ENCODE assay signal across 22 cellular contexts in the genomic region with DNA sequence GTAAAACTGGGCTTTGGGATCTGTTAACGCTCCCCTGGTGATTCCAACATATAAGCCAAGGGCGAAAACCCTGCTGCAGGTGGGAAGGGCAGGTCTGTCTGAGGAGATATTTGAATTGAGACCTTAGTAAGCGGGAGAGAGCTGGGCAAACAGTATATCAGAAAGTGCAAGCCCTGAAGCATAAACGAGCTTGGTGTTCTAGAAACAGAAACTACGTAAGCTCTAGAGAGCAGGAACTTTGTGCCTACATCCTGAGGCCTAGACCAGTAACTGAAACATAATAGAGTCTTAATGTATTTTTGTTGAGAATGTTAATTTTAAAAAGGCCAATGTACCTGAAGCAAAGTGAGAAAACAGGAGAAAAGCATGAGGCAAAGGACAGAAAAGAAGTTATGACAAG.
DNase-seq lines count a peak whose midpoint lies in the region; ATAC-seq, FAIRE-seq and TF ChIP-seq lines count a peak whose summit lies in the region.
"Had no signal": no experiment of that assay in that cellular context is flagged by ENCODE, and none has a peak within 500 bp of the region (broad histone marks: within the 10 kb centered on the region; RNA-seq: fewer than 3 reads in every experiment).

No MANE protein-coding gene starts in this region.

- H2AK5ac ChIP-seq in IMR-90 (ENCODE audit: low read depth, low read length), result no peak overlapping the region

- in situ Hi-C loops in IMR-90 (cut with MboI; ENCODE audit: low sequenced_read_pairs) (no loop called here), GM12878 (cut with MboI) (no loop called here), ACHN (cut with HindIII; ENCODE audit: low pct_ligation_motif_present, low pct_unique_long_range_greater_than_20kb, low sequenced_read_pairs) (no loop called here)

- H3K79me1 ChIP-seq in IMR-90 (ENCODE audit: low read depth in 1 of 2, low read length in 2 of 2), result peaks cover 29 to 74% of the 10 kb centered on the region in 2 experiments

- no peak overlapping the region for H3K56ac ChIP-seq in IMR-90 (ENCODE audit: extremely low read depth, insufficient read depth, low read length)

- RAD21 ChIA-PET in GM12878 (lab: Charles Lee; ENCODE audit: unreplicated experiment), result interaction anchor here (1.3 kb wide), 1 partner anchor 58 kb away, joined by 3 read pairs; no protein-coding TSS in a partner anchor

- H3K23ac ChIP-seq in IMR-90 (ENCODE audit: low read depth, low read length), result no peak overlapping the region

- DNase-seq in cardiac muscle cell (ENCODE audit: low read depth in 1 of 2, low spot score in 1 of 2) (no peak), left ventricle myocardium superior (no peak), IMR-90 (no peak), GM12878 (ENCODE audit: low read depth, low spot score) (no peak), NCI-H2227 (lab: John Stamatoyannopoulos, UW; ENCODE audit: unreplicated experiment) (no peak), ACHN (no peak)
- DNase-seq: GOT3, NCI-H1417 treated with DMSO at 0.1 percent for 48 hours, NCI-H187, NCI-H446 treated with DMSO at 0.1 percent for 48 hours, NCI-H526 treated with DMSO at 0.1 percent for 48 hours, PC-9, RPMI8226, SHP77, SW 1271 had no signal

- peak overlapping the region; percentile 22; the same call in 1 of the 2 replicates for H3K18ac ChIP-seq in IMR-90 (ENCODE audit: low read depth, low read length)

- BruUV-seq in IMR-90 (replicated peaks; lab: Mats Ljungman, UMichigan), result no TSS peak
- no TSS peak for BruUV-seq in GM12878 (replicated peaks; lab: Mats Ljungman, UMichigan)

- no peak overlapping the region for H2AK9ac ChIP-seq in IMR-90 (replicated peaks; ENCODE audit: low read depth, low read length, poor library complexity)

- no peak overlapping the region for H2BK120ac ChIP-seq in IMR-90 (ENCODE audit: low read depth, low read length)

- no peak overlapping the region for H3K4me3 ChIP-seq in cardiac muscle cell
- no peak overlapping the region for H3K4me3 ChIP-seq in IMR-90 (ENCODE audit: insufficient read depth, low read depth, low read length)
- no peak overlapping the region for H3K4me3 ChIP-seq in GM12878
- H3K4me3 ChIP-seq: PC-9 had no signal

- H3K9ac ChIP-seq in IMR-90 (ENCODE audit: low read depth, low read length) (no peak overlapping the region), GM12878 (ENCODE audit: control insufficient read depth, insufficient read depth, low read length) (no peak overlapping the region)
- H3K9ac ChIP-seq: KMS-11 had no signal

- CTCF ChIA-PET in IMR-90 (lab: Yijun Ruan, JAX), result no interaction called here
- CTCF ChIA-PET in GM12878 (lab: Yijun Ruan, JAX), result no interaction called here

- peaks cover 19% of the 10 kb centered on the region for H3K9me1 ChIP-seq in IMR-90 (ENCODE audit: insufficient read depth, low read length)

- 89% methylated on average over 5 of the region's 5 CpGs; no CpG with 5 or more reads in 1 of the 2 experiments for WGBS in IMR-90 (ENCODE audit: extremely low coverage in 2 of 2, insufficient read length in 1 of 2), 2 experiments
- WGBS in GM12878 (ENCODE audit: insufficient coverage, insufficient replicate concordance, low lambda C conversion rate, missing lambda C conversion rate), result 54% methylated on average over 5 of the region's 5 CpGs

- TF ChIP-seq POLR2A in IMR-90 (IDR thresholded peaks at IDR 0.05; ENCODE audit: low read depth, low read length), result no peak
- no peak for TF ChIP-seq POLR2A in GM12878 (IDR thresholded peaks at IDR 0.05; ENCODE audit: low read depth, low read length)

- no peak overlapping the region for H2BK20ac ChIP-seq in IMR-90 (ENCODE audit: low read depth, low read length)

- POLR2A ChIA-PET in IMR-90 (lab: Charles Lee; ENCODE audit: unreplicated experiment) (no interaction called here), GM12878 (lab: Charles Lee) (no interaction called here)

- H2BK15ac ChIP-seq in IMR-90 (ENCODE audit: low read depth, low read length), result no peak overlapping the region

- H3K9me3 ChIP-seq in cardiac muscle cell (ENCODE audit: low read depth) (no peaks in the 10 kb centered on the region), IMR-90 (ENCODE audit: control insufficient read depth, insufficient read depth, low read length) (no peaks in the 10 kb centered on the region), GM12878 (replicated peaks; ENCODE audit: control insufficient read depth, insufficient read depth, low read length) (no peaks in the 10 kb centered on the region)

- H4K20me1 ChIP-seq in IMR-90 (ENCODE audit: insufficient read depth, low read length) (peaks cover 67% of the 10 kb centered on the region), GM12878 (ENCODE audit: control insufficient read depth, insufficient read depth) (no peaks in the 10 kb centered on the region)

- TF ChIP-seq EP300 in GM12878 (IDR thresholded peaks at IDR 0.05; ENCODE audit: borderline replicate concordance in 1 of 2, control insufficient read depth in 1 of 2, low read depth in 2 of 2, low read length in 2 of 2), result no peak

- FAIRE-seq in GM12878 (lab: Jason Lieb, UNC), result no peak
- FAIRE-seq: G401.6 had no signal

- peak overlapping the region; percentile 2 for H3K14ac ChIP-seq in IMR-90 (replicated peaks; ENCODE audit: low read depth, low read length)

- H4K91ac ChIP-seq in IMR-90 (ENCODE audit: insufficient read depth, low read depth, low read length), result no peak overlapping the region

- ATAC-seq in left ventricle myocardium superior, result no peak
- no peak for ATAC-seq in IMR-90 (ENCODE audit: low read depth)
- peak; percentile 40; the same call in 2 of the 3 replicates for ATAC-seq in GM12878
- ATAC-seq in HG03469 (IDR thresholded peaks at IDR 0.05; ENCODE audit: unreplicated experiment), result no peak
- no peak for ATAC-seq in HG03342 (IDR thresholded peaks at IDR 0.05; ENCODE audit: unreplicated experiment)
- ATAC-seq: HCT116 had no signal

- H3K27me3 ChIP-seq in cardiac muscle cell, result no peaks in the 10 kb centered on the region
- H3K27me3 ChIP-seq in IMR-90 (ENCODE audit: control insufficient read depth, insufficient read depth, low read length), result no peaks in the 10 kb centered on the region
- no peaks in the 10 kb centered on the region for H3K27me3 ChIP-seq in GM12878 (replicated peaks in 1 of 2; ENCODE audit: control insufficient read depth in 2 of 2, insufficient read depth in 2 of 2, low read length in 1 of 2)

- no peak overlapping the region for H2AFZ ChIP-seq in IMR-90 (replicated peaks; ENCODE audit: low read length, poor library complexity)
- H2AFZ ChIP-seq in GM12878 (ENCODE audit: control insufficient read depth, low read depth, low read length), result no peak overlapping the region; the same call in 1 of the 2 replicates
- H2AFZ ChIP-seq: PC-9 had no signal

- SMC1A ChIA-PET in GM12878 (lab: Charles Lee; ENCODE audit: uncharacterized antibody, unreplicated experiment), result interaction anchor here (1.8 kb wide), 1 partner anchor 28 kb away, joined by 6 read pairs; no protein-coding TSS in a partner anchor

- H4K5ac ChIP-seq in IMR-90 (ENCODE audit: low read depth, low read length), result peak overlapping the region; percentile 2; the same call in 1 of the 2 replicates

- H4K8ac ChIP-seq in IMR-90 (ENCODE audit: low read depth in 2 of 2, low read length in 2 of 2), result peak overlapping the region in 1 of 2 experiments; percentile 4; a peak in 1 of 4 replicates

- dilution Hi-C loops in IMR-90 (cut with HindIII; ENCODE audit: low sequenced_read_pairs, unreplicated experiment), result no loop called here

- H3K36me3 ChIP-seq in cardiac muscle cell (no peaks in the 10 kb centered on the region), IMR-90 (ENCODE audit: control insufficient read depth, insufficient read depth, low read length) (no peaks in the 10 kb centered on the region), GM12878 (ENCODE audit: control insufficient read depth in 2 of 2, insufficient read depth in 2 of 2, low read length in 1 of 2) (no peaks in the 10 kb centered on the region)

- no peak for TF ChIP-seq RAD21 in IMR-90 (IDR thresholded peaks at IDR 0.05; ENCODE audit: low read length)
- no peak for TF ChIP-seq RAD21 in GM12878 (IDR thresholded peaks at IDR 0.05; ENCODE audit: insufficient read depth, low read depth, low read length)

- H2BK5ac ChIP-seq in IMR-90 (ENCODE audit: low read depth, low read length, poor library complexity, severe bottlenecking), result peak overlapping the region; percentile 68

- intact Hi-C loops in left ventricle myocardium superior (cut with micrococcal nuclease), result no loop called here
- intact Hi-C loops in IMR-90 (cut with micrococcal nuclease), result no loop called here
- intact Hi-C loops in GM12878 (cut with micrococcal nuclease; ENCODE audit: unreplicated experiment), result no loop called here

- peak overlapping the region; percentile 29; the same call in 1 of the 2 replicates for H3K4me2 ChIP-seq in IMR-90 (ENCODE audit: low read depth, low read length)
- H3K4me2 ChIP-seq in GM12878 (ENCODE audit: control insufficient read depth, insufficient read depth), result no peak overlapping the region; the same call in 1 of the 2 replicates
- H3K4me2 ChIP-seq: KMS-11, PC-9 had no signal

- no peaks in the 10 kb centered on the region for H3K79me2 ChIP-seq in GM12878 (ENCODE audit: control insufficient read depth, insufficient read depth, low read length)

- 0 out of 2 replicates have a peak overlapping the region, but pooled peaks have one; percentile 0 for H3K4ac ChIP-seq in IMR-90 (ENCODE audit: low read depth, low read length)

- H3K27ac ChIP-seq in cardiac muscle cell, result peak overlapping the region; percentile 56
- no peak overlapping the region for H3K27ac ChIP-seq in IMR-90 (ENCODE audit: insufficient read depth, low read length)
- H3K27ac ChIP-seq in GM12878 (ENCODE audit: control insufficient read depth, insufficient read depth), result no peak overlapping the region
- H3K27ac ChIP-seq: 22Rv1, C4-2B, KMS-11, PC-9 had no signal

- H3K4me1 ChIP-seq in cardiac muscle cell (ENCODE audit: low read depth) (peaks cover 15% of the 10 kb centered on the region), IMR-90 (ENCODE audit: control insufficient read depth, insufficient read depth, low read length) (peaks cover 8% of the 10 kb centered on the region; the same call in 1 of the 2 replicates), GM12878 (ENCODE audit: control insufficient read depth, insufficient read depth, low read length) (no peaks in the 10 kb centered on the region)

- TF ChIP-seq CTCF in cardiac muscle cell (IDR thresholded peaks at IDR 0.05; ENCODE audit: low read depth, low read length) (no peak), IMR-90 (conservative IDR thresholded peaks at IDR 0.05; ENCODE audit: low read depth, low read length) (no peak), GM12878 (IDR thresholded peaks at IDR 0.05 in 2 of 3, conservative IDR thresholded peaks at IDR 0.05 in 1 of 3; ENCODE audit: control insufficient read depth in 2 of 3, extremely low read depth in 1 of 3, insufficient read depth in 1 of 3, low read depth in 3 of 3, low read length in 3 of 3) (no peak)

TF ChIP-seq in IMR-90, 13 proteins besides CTCF, POLR2A, EP300 and RAD21 (continues in another document):
- no peak for TF ChIP-seq BHLHE40 (IDR thresholded peaks at IDR 0.05; ENCODE audit: low read depth, low read length)

TF ChIP-seq in GM12878, 131 proteins besides CTCF, POLR2A, EP300 and RAD21:
- TF ChIP-seq SREBF2 (IDR thresholded peaks at IDR 0.05; ENCODE audit: low read length), result no peak
- TF ChIP-seq GATAD2B (conservative IDR thresholded peaks at IDR 0.05; ENCODE audit: low read depth), result no peak
